In genomic region chr19:54624825-54625747, GRCh38 we compare ENCODE assay signal across 12 cellular contexts. TPM values are rescaled to one million over a fixed set of nuclear protein-coding genes. Genes with fewer than 3 reads are reported as not detected.
DNase-seq lines count a peak whose midpoint lies in the region; ATAC-seq, FAIRE-seq and TF ChIP-seq lines count a peak whose summit lies in the region.
"Not testable (repeated sequence)": the region's sequence is repeated elsewhere in the genome, so short reads cannot be mapped to it uniquely, and the experiment has no call there.
"Had no signal": no experiment of that assay in that cellular context is flagged by ENCODE, and none has a peak within 500 bp of the region (broad histone marks: within the 10 kb centered on the region; RNA-seq: fewer than 3 reads in every experiment).

No MANE protein-coding gene starts in this region.

- TF ChIP-seq POLR2A in GM12892 (IDR thresholded peaks at IDR 0.05; ENCODE audit: low read depth, low read length), result not testable (repeated sequence)

- peak overlapping the region in 10 of 11 experiments; percentile 38 to 81 (median 62); a peak in 18 of 22 replicates for H3K9ac ChIP-seq in BLaER1 treated with 17β-estradiol and CSF1 and Interleukin-3, amounts not matched to agents 10 nM and 100 nM

- not testable (repeated sequence) for H3K9me3 Mint-ChIP-seq in activated B cell treated with CpG ODN at 0.5 μM for 24 hours, natural killer cell

- H3K4me3 Mint-ChIP-seq in activated B cell treated with CpG ODN at 0.5 μM for 24 hours, result peak overlapping the region; percentile 78
- H3K4me3 Mint-ChIP-seq in natural killer cell, result peak overlapping the region; percentile 68

- POLR2A ChIA-PET in activated B cell treated with CpG ODN at 0.5 μM for 24 hours (lab: Charles Lee), result interaction anchor here (1.2 kb wide), 1 partner anchor 9 kb away, joined by 4 read pairs; no protein-coding TSS in a partner anchor

- H3K27me3 Mint-ChIP-seq in activated B cell treated with CpG ODN at 0.5 μM for 24 hours; natural killer cell (ENCODE audit: low read depth in 2 of 2): not testable (repeated sequence)

- peak overlapping the region; percentile 92 for H3K27ac Mint-ChIP-seq in activated B cell treated with CpG ODN at 0.5 μM for 24 hours
- peak overlapping the region; percentile 50 to 76 for H3K27ac Mint-ChIP-seq in natural killer cell

- H3K4me1 ChIP-seq in BLaER1 treated with 17β-estradiol and CSF1 and Interleukin-3, amounts not matched to agents 10 nM and 100 nM, result peaks cover 63 to 80% (median 74%) of the 10 kb centered on the region in 10 experiments
- H3K4me1 ChIP-seq in upper lobe of right lung, result not testable (repeated sequence)

- H3K36me3 Mint-ChIP-seq in activated B cell treated with CpG ODN at 0.5 μM for 24 hours (ENCODE audit: low read depth), result peaks cover 57% of the 10 kb centered on the region
- H3K36me3 Mint-ChIP-seq in natural killer cell, result not testable (repeated sequence)

- CTCF ChIA-PET in activated B cell treated with CpG ODN at 0.5 μM for 24 hours (lab: Charles Lee), result not testable (repeated sequence)

- TF ChIP-seq CTCF in activated B cell treated with CpG ODN at 0.5 μM for 24 hours (IDR thresholded peaks at IDR 0.05); natural killer cell (IDR thresholded peaks at IDR 0.05); upper lobe of right lung (IDR thresholded peaks at IDR 0.05): not testable (repeated sequence)

- H3K36me3 ChIP-seq in BLaER1 treated with 17β-estradiol and CSF1 and Interleukin-3, amounts not matched to agents 10 nM and 100 nM; upper lobe of right lung: not testable (repeated sequence)

- not testable (repeated sequence) for DNase-seq in GM12892 (ENCODE audit: insufficient read length); natural killer cell; upper lobe of right lung
- peak; percentile 53 for DNase-seq in activated B cell treated with CpG ODN at 0.5 μM for 24 hours

- peaks cover 5 to 17% (median 10%) of the 10 kb centered on the region in 11 experiments; a peak in 17 of 22 replicates for H3K9me3 ChIP-seq in BLaER1 treated with 17β-estradiol and CSF1 and Interleukin-3, amounts not matched to agents 10 nM and 100 nM (replicated peaks in 1 of 11)
- not testable (repeated sequence) for H3K9me3 ChIP-seq in upper lobe of right lung

- peak overlapping the region in 3 of 10 experiments; percentile 23 to 36 (median 24); a peak in 2 of 20 replicates for H3K4me3 ChIP-seq in BLaER1 treated with 17β-estradiol and CSF1 and Interleukin-3, amounts not matched to agents 10 nM and 100 nM
- H3K4me3 ChIP-seq in upper lobe of right lung, result not testable (repeated sequence)

- intact Hi-C loops in activated B cell treated with CpG ODN at 0.5 μM for 24 hours (cut with micrococcal nuclease), result loop anchor here (1.0 kb wide), 1 partner anchor 8 kb away; no protein-coding TSS in a partner anchor
- intact Hi-C loops in natural killer cell (cut with micrococcal nuclease); upper lobe of right lung (cut with DNase I): not testable (repeated sequence)

- H4K20me1 ChIP-seq in BLaER1 treated with 17β-estradiol and CSF1 and Interleukin-3, amounts not matched to agents 10 nM and 100 nM, result not testable (repeated sequence)

- H3K27me3 ChIP-seq in BLaER1 treated with 17β-estradiol and CSF1 and Interleukin-3, amounts not matched to agents 10 nM and 100 nM; upper lobe of right lung: not testable (repeated sequence)

- peak overlapping the region in 10 of 11 experiments; percentile 39 to 94 (median 80); a peak in 18 of 22 replicates for H3K27ac ChIP-seq in BLaER1 treated with 17β-estradiol and CSF1 and Interleukin-3, amounts not matched to agents 10 nM and 100 nM
- H3K27ac ChIP-seq in upper lobe of right lung, result not testable (repeated sequence)

- peak; percentile 74 for FAIRE-seq in GM12892 (lab: Jason Lieb, UNC)

- peaks cover 97% of the 10 kb centered on the region for H3K4me1 Mint-ChIP-seq in activated B cell treated with CpG ODN at 0.5 μM for 24 hours
- H3K4me1 Mint-ChIP-seq in natural killer cell, result peaks cover 48 to 63% of the 10 kb centered on the region in 2 donors

- H3K4me2 ChIP-seq in BLaER1 treated with 17β-estradiol and CSF1 and Interleukin-3, amounts not matched to agents 10 nM and 100 nM, result peak overlapping the region; percentile 62 to 92 (median 82)

- ATAC-seq in GM19397 (IDR thresholded peaks at IDR 0.05; ENCODE audit: unreplicated experiment) (peak; percentile 45), HG03432 (IDR thresholded peaks at IDR 0.05; ENCODE audit: unreplicated experiment) (peak; percentile 46), activated B cell treated with CpG ODN at 0.5 μM for 24 hours (ENCODE audit: low read depth) (peak; percentile 85), esophagus mucosa (peak; percentile 54), natural killer cell (peak; percentile 82 to 89 (median 87)), upper lobe of right lung (peak; percentile 34)

RNA-seq across cellular contexts. Expression of gene LILRB1, which starts 5.2 kb away (rescaled TPM):
- polyA plus RNA-seq in GM12892 (2012; ENCODE audit: missing spikeins), result 61.0 TPM
- total RNA-seq in activated B cell treated with CpG ODN at 0.5 μM for 24 hours (142 and 171 TPM in 2 replicates), esophagus mucosa (1.3 TPM), natural killer cell (10 to 100 TPM; 18.4 to 44.4 (median 38.5) TPM), upper lobe of right lung (23.6 TPM)
- total RNA-seq: NCI-H460, SK-MEL-5 had no signal
- polyA plus RNA-seq: GM23338 had no signal

RNA-seq across cellular contexts. Expression of gene LILRA1, which starts 31.7 kb away (rescaled TPM):
- not detected for polyA plus RNA-seq in GM12892 (2012; ENCODE audit: missing spikeins)
- total RNA-seq in activated B cell treated with CpG ODN at 0.5 μM for 24 hours (0.11 and 0.15 TPM in 2 replicates), esophagus mucosa (0.16 TPM), natural killer cell (10 to 100 TPM in 1 of 3 donors, 1 to 10 TPM in 2; 1.4 to 13.0 (median 6.1) TPM), upper lobe of right lung (4.7 TPM)
- total RNA-seq: GM23338, NCI-H460, Peyer's patch, SK-MEL-5 had no signal
- polyA plus RNA-seq: GM23338 had no signal

RNA-seq across cellular contexts. Expression of gene LILRB4, which starts 37.7 kb away (rescaled TPM):
- polyA plus RNA-seq in GM12892 (2012; ENCODE audit: missing spikeins), result 6.5 TPM
- total RNA-seq in activated B cell treated with CpG ODN at 0.5 μM for 24 hours (0.76 and 1.4 TPM in 2 replicates), esophagus mucosa (0.48 TPM), natural killer cell (1 to 10 TPM; 1.5 to 3.6 (median 2.5) TPM), upper lobe of right lung (29.8 TPM)
- total RNA-seq: GM23338, NCI-H460, SK-MEL-5 had no signal
- polyA plus RNA-seq: GM23338 had no signal

RNA-seq across cellular contexts. Expression of gene LILRA2, which starts 51.5 kb away (rescaled TPM):
- 0.93 TPM for polyA plus RNA-seq in GM12892 (2012; ENCODE audit: missing spikeins)
- total RNA-seq in activated B cell treated with CpG ODN at 0.5 μM for 24 hours, result 0.22 TPM in 1 of 2 replicates, not detected in the other
- not detected for total RNA-seq in esophagus mucosa
- 1 to 10 TPM; 1.4 to 8.4 (median 5.6) TPM for total RNA-seq in natural killer cell
- 15.4 TPM for total RNA-seq in upper lobe of right lung
- total RNA-seq: GM23338, NCI-H460, SK-MEL-5 had no signal
- polyA plus RNA-seq: GM23338 had no signal

Comparison
In these comparisons a context has a peak if more than half of its experiments do, and no peak if none do; other contexts are left out.
1. ATAC-seq: peak in every context shown above with its lines; median percentile 87 in natural killer cell; 85 in activated B cell treated with CpG ODN at 0.5 μM for 24 hours; 54 in esophagus mucosa; 46 in HG03432; 45 in GM19397; 34 in upper lobe of right lung.